In genomic region chr12:39884616-39885125, GRCh38 we compare ENCODE assay signal across 25 cellular contexts.
"Had no signal": no experiment of that assay in that cellular context is flagged by ENCODE, and none has a peak within 500 bp of the region (broad histone marks: within the 10 kb centered on the region; RNA-seq: fewer than 3 reads in every experiment).

No MANE protein-coding gene starts in this region.

- H3K27me3 Mint-ChIP-seq: IgD-negative memory B cell had no signal

- DNase-seq: Kasumi-1, NCI-H1092, NCI-H1105 treated with DMSO at 0.1 percent for 48 hours, NCI-H1417 treated with DMSO at 0.1 percent for 48 hours, NCI-H146, NCI-H1694 treated with DMSO at 0.1 percent for 48 hours, NCI-H1930, NCI-H2081, NCI-H2107, NCI-H2227 treated with DMSO at 0.1 percent for 48 hours, NCI-H510A, NCI-H524 treated with DMSO at 0.1 percent for 48 hours, NCI-H69, NCI-H774, Right ventricle myocardium superior, RPMI8226, SIG-M5 had no signal

- FAIRE-seq: HTR-8/SVneo, K562, RCC 7860 had no signal

- H3K27me3 ChIP-seq: SJSA1 had no signal

- H3K27ac ChIP-seq: HL-60, KMS-11, SJSA1, SK-N-MC had no signal

- H3K4me3 Mint-ChIP-seq: IgD-negative memory B cell had no signal

- ATAC-seq: K562 had no signal

- H3K4me1 Mint-ChIP-seq: IgD-negative memory B cell had no signal

- H3K4me1 ChIP-seq: SJSA1 had no signal
